Comparison of ENCODE assay signal across 1 cellular context in genomic region chr6:5205877-5206840, GRCh38.
TF ChIP-seq lines count a peak whose summit lies in the region.

No MANE protein-coding gene starts in this region.

TF ChIP-seq in HepG2, 621 proteins besides CTCF, POLR2A, EP300 and RAD21 (continued from another document and continues in another):
- peak; percentile 97 for TF ChIP-seq ZBTB39 (CRISPR knock-in tag; IDR thresholded peaks at IDR 0.05)
- TF ChIP-seq, protein P1, sequence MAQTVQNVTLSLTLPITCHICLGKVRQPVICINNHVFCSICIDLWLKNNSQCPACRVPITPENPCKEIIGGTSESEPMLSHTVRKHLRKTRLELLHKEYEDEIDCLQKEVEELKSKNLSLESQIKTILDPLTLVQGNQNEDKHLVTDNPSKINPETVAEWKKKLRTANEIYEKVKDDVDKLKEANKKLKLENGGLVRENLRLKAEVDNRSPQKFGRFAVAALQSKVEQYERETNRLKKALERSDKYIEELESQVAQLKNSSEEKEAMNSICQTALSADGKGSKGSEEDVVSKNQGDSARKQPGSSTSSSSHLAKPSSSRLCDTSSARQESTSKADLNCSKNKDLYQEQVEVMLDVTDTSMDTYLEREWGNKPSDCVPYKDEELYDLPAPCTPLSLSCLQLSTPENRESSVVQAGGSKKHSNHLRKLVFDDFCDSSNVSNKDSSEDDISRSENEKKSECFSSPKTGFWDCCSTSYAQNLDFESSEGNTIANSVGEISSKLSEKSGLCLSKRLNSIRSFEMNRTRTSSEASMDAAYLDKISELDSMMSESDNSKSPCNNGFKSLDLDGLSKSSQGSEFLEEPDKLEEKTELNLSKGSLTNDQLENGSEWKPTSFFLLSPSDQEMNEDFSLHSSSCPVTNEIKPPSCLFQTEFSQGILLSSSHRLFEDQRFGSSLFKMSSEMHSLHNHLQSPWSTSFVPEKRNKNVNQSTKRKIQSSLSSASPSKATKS (CRISPR knock-in tag; IDR thresholded peaks at IDR 0.05): peak; percentile 91; the same call in 1 of the 2 replicates
- TF ChIP-seq ZNF788 (CRISPR knock-in tag; IDR thresholded peaks at IDR 0.05; ENCODE audit: borderline replicate concordance): peak; percentile 78
- no peak for TF ChIP-seq ZNF672 (CRISPR knock-in tag; IDR thresholded peaks at IDR 0.05)
- TF ChIP-seq, protein P2, sequence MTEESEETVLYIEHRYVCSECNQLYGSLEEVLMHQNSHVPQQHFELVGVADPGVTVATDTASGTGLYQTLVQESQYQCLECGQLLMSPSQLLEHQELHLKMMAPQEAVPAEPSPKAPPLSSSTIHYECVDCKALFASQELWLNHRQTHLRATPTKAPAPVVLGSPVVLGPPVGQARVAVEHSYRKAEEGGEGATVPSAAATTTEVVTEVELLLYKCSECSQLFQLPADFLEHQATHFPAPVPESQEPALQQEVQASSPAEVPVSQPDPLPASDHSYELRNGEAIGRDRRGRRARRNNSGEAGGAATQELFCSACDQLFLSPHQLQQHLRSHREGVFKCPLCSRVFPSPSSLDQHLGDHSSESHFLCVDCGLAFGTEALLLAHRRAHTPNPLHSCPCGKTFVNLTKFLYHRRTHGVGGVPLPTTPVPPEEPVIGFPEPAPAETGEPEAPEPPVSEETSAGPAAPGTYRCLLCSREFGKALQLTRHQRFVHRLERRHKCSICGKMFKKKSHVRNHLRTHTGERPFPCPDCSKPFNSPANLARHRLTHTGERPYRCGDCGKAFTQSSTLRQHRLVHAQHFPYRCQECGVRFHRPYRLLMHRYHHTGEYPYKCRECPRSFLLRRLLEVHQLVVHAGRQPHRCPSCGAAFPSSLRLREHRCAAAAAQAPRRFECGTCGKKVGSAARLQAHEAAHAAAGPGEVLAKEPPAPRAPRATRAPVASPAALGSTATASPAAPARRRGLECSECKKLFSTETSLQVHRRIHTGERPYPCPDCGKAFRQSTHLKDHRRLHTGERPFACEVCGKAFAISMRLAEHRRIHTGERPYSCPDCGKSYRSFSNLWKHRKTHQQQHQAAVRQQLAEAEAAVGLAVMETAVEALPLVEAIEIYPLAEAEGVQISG (CRISPR knock-in tag; IDR thresholded peaks at IDR 0.05): peak; percentile 81
- 0 out of 2 replicates have a peak, but pooled peaks have one; percentile 57 for TF ChIP-seq ZNF639 (CRISPR knock-in tag; conservative IDR thresholded peaks at IDR 0.05)
- peak; percentile 78; the same call in 1 of the 2 replicates for TF ChIP-seq ZBTB20 (CRISPR knock-in tag; IDR thresholded peaks at IDR 0.05; ENCODE audit: borderline replicate concordance, low read depth)
- no peak for TF ChIP-seq ZNF382 (CRISPR knock-in tag; IDR thresholded peaks at IDR 0.05; ENCODE audit: borderline replicate concordance)
- TF ChIP-seq, protein P3, sequence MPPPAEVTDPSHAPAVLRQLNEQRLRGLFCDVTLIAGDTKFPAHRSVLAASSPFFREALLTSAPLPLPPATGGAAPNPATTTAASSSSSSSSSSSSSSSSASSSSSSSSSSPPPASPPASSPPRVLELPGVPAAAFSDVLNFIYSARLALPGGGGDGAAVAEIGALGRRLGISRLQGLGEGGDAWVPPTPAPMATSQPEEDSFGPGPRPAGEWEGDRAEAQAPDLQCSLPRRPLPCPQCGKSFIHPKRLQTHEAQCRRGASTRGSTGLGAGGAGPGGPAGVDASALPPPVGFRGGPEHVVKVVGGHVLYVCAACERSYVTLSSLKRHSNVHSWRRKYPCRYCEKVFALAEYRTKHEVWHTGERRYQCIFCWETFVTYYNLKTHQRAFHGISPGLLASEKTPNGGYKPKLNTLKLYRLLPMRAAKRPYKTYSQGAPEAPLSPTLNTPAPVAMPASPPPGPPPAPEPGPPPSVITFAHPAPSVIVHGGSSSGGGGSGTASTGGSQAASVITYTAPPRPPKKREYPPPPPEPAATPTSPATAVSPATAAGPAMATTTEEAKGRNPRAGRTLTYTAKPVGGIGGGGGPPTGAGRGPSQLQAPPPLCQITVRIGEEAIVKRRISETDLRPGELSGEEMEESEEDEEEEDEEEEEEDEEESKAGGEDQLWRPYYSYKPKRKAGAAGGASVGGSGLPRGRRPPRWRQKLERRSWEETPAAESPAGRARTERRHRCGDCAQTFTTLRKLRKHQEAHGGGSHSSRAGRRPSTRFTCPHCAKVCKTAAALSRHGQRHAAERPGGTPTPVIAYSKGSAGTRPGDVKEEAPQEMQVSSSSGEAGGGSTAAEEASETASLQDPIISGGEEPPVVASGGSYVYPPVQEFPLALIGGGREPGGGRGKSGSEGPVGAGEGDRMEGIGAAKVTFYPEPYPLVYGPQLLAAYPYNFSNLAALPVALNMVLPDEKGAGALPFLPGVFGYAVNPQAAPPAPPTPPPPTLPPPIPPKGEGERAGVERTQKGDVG (CRISPR knock-in tag; IDR thresholded peaks at IDR 0.05; ENCODE audit: borderline replicate concordance): peak; percentile 52; the same call in 1 of the 2 replicates
- TF ChIP-seq PHF20 (CRISPR knock-in tag; IDR thresholded peaks at IDR 0.05): peak; percentile 50; the same call in 1 of the 2 replicates
- TF ChIP-seq, protein P4, sequence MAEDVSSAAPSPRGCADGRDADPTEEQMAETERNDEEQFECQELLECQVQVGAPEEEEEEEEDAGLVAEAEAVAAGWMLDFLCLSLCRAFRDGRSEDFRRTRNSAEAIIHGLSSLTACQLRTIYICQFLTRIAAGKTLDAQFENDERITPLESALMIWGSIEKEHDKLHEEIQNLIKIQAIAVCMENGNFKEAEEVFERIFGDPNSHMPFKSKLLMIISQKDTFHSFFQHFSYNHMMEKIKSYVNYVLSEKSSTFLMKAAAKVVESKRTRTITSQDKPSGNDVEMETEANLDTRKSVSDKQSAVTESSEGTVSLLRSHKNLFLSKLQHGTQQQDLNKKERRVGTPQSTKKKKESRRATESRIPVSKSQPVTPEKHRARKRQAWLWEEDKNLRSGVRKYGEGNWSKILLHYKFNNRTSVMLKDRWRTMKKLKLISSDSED (CRISPR knock-in tag; IDR thresholded peaks at IDR 0.05): no peak
- TF ChIP-seq KAT8 (CRISPR knock-in tag; IDR thresholded peaks at IDR 0.05): peak; percentile 87
- no peak for TF ChIP-seq ZBTB1 (CRISPR knock-in tag; IDR thresholded peaks at IDR 0.05; ENCODE audit: borderline replicate concordance)
- peak; percentile 50 for TF ChIP-seq XRCC5 (optimal IDR thresholded peaks at IDR 0.05; ENCODE audit: low read length)
- no peak for TF ChIP-seq ZNF607 (CRISPR knock-in tag; IDR thresholded peaks at IDR 0.05; ENCODE audit: borderline replicate concordance)
- no peak for TF ChIP-seq NRL (CRISPR knock-in tag; IDR thresholded peaks at IDR 0.05; ENCODE audit: borderline replicate concordance)
- TF ChIP-seq, protein P5, sequence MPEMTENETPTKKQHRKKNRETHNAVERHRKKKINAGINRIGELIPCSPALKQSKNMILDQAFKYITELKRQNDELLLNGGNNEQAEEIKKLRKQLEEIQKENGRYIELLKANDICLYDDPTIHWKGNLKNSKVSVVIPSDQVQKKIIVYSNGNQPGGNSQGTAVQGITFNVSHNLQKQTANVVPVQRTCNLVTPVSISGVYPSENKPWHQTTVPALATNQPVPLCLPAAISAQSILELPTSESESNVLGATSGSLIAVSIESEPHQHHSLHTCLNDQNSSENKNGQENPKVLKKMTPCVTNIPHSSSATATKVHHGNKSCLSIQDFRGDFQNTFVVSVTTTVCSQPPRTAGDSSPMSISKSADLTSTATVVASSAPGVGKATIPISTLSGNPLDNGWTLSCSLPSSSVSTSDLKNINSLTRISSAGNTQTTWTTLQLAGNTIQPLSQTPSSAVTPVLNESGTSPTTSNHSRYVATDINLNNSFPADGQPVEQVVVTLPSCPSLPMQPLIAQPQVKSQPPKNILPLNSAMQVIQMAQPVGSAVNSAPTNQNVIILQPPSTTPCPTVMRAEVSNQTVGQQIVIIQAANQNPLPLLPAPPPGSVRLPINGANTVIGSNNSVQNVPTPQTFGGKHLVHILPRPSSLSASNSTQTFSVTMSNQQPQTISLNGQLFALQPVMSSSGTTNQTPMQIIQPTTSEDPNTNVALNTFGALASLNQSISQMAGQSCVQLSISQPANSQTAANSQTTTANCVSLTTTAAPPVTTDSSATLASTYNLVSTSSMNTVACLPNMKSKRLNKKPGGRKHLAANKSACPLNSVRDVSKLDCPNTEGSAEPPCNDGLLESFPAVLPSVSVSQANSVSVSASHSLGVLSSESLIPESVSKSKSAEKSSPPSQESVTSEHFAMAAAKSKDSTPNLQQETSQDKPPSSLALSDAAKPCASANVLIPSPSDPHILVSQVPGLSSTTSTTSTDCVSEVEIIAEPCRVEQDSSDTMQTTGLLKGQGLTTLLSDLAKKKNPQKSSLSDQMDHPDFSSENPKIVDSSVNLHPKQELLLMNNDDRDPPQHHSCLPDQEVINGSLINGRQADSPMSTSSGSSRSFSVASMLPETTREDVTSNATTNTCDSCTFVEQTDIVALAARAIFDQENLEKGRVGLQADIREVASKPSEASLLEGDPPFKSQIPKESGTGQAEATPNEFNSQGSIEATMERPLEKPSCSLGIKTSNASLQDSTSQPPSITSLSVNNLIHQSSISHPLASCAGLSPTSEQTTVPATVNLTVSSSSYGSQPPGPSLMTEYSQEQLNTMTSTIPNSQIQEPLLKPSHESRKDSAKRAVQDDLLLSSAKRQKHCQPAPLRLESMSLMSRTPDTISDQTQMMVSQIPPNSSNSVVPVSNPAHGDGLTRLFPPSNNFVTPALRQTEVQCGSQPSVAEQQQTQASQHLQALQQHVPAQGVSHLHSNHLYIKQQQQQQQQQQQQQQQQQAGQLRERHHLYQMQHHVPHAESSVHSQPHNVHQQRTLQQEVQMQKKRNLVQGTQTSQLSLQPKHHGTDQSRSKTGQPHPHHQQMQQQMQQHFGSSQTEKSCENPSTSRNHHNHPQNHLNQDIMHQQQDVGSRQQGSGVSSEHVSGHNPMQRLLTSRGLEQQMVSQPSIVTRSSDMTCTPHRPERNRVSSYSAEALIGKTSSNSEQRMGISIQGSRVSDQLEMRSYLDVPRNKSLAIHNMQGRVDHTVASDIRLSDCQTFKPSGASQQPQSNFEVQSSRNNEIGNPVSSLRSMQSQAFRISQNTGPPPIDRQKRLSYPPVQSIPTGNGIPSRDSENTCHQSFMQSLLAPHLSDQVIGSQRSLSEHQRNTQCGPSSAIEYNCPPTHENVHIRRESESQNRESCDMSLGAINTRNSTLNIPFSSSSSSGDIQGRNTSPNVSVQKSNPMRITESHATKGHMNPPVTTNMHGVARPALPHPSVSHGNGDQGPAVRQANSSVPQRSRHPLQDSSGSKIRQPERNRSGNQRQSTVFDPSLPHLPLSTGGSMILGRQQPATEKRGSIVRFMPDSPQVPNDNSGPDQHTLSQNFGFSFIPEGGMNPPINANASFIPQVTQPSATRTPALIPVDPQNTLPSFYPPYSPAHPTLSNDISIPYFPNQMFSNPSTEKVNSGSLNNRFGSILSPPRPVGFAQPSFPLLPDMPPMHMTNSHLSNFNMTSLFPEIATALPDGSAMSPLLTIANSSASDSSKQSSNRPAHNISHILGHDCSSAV (CRISPR knock-in tag; IDR thresholded peaks at IDR 0.05; ENCODE audit: borderline replicate concordance): no peak
- TF ChIP-seq, protein P6, sequence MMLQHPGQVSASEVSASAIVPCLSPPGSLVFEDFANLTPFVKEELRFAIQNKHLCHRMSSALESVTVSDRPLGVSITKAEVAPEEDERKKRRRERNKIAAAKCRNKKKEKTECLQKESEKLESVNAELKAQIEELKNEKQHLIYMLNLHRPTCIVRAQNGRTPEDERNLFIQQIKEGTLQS (CRISPR knock-in tag; IDR thresholded peaks at IDR 0.05): peak; percentile 95
- no peak for TF ChIP-seq PRDM4 (CRISPR knock-in tag; IDR thresholded peaks at IDR 0.05; ENCODE audit: borderline replicate concordance)
- TF ChIP-seq GLMP (CRISPR knock-in tag; IDR thresholded peaks at IDR 0.05; ENCODE audit: borderline replicate concordance): no peak
